In the genomic region with DNA sequence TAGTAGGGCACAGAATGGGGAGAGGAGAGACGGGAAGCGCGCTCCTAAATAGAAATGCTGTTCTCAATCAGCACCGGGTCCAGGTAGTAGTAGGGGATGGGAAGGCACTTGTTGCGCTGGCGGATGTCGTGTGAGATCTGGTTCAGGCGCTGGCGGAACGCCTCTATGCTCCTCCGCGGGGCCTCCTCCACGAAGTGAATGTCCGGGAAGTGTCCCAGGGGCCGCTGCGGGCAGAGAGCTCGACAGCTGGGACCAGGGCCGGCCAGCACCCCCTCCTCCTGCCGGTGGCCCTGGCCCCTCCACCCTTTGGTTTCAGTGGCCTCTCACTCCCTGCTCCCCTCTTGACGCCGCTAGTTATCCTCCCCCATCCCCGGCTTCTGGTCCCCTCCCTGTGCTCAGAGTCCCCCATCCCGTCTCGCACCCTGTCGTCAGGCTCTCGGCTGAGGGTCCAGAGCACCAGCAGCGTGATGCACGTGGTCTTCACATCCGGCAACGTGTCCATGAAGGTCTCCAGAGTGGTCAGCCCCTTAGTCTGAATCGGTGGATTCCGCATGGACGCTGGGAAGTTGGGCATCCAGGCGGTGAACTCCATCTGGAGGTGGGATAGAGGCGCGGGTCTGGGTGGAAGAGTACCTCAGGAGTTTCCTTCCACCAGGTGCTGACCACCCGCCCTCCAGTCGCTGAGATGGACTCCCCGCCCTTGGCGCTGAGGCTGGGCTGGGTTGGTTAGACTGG, we compare ENCODE assay signal across 11 cellular contexts. TPM values are rescaled to one million over a fixed set of nuclear protein-coding genes. Genes with fewer than 3 reads are reported as not detected.
DNase-seq lines count a peak whose midpoint lies in the region; ATAC-seq and TF ChIP-seq lines count a peak whose summit lies in the region.
"Had no signal": no experiment of that assay in that cellular context is flagged by ENCODE, and none has a peak within 500 bp of the region (broad histone marks: within the 10 kb centered on the region; RNA-seq: fewer than 3 reads in every experiment).

No MANE protein-coding gene starts in this region.

- DNase-seq in RWPE1 (ENCODE audit: low spot score) (no peak), mammary epithelial cell (no peak), NCI-H345 treated with DMSO at 0.1 percent for 48 hours (lab: John Stamatoyannopoulos, UW; ENCODE audit: unreplicated experiment) (no peak), NCI-H774 (lab: John Stamatoyannopoulos, UW) (no peak), dorsolateral prefrontal cortex (no peak)
- DNase-seq in naive thymus-derived CD4-positive, alpha-beta T cell, result peak in 7 of 9 donors; percentile 21 to 47 (median 38)
- DNase-seq: GF-D8 had no signal

- H3K9ac ChIP-seq in BLaER1 (no peak overlapping the region), mammary epithelial cell (ENCODE audit: insufficient read depth, low read length) (no peak overlapping the region)

- BruUV-seq in mammary epithelial cell (replicated peaks; lab: Mats Ljungman, UMichigan), result no TSS peak

- H3K36me3 ChIP-seq in BLaER1 (no peaks in the 10 kb centered on the region), mammary epithelial cell (ENCODE audit: insufficient read depth, low read length) (no peaks in the 10 kb centered on the region)
- no peaks in the 10 kb centered on the region for H3K36me3 ChIP-seq in naive thymus-derived CD4-positive, alpha-beta T cell (ENCODE audit: control insufficient read depth in 2 of 3, insufficient read depth in 3 of 3, low read length in 3 of 3)
- H3K36me3 ChIP-seq: WERI-Rb-1 had no signal

- in situ Hi-C loops in mammary epithelial cell (cut with MboI; ENCODE audit: low sequenced_read_pairs in 2 of 2), result loop anchor here (25.0 kb wide), 2 partner anchors 664 to 714 kb away; partner anchors contain the start of genes CCDC42 (in 1 of the 2) and MFSD6L (in 1 of the 2)

- H3K36me3 Mint-ChIP-seq in naive thymus-derived CD4-positive, alpha-beta T cell, result no peaks in the 10 kb centered on the region

- 15% methylated on average over 12 of the region's 40 CpGs for WGBS in mammary epithelial cell (ENCODE audit: low coverage, missing lambda C conversion rate)

- H3K27ac ChIP-seq in BLaER1 (no peak overlapping the region), RWPE1 (peak overlapping the region; percentile 30; the same call in 1 of the 2 replicates), mammary epithelial cell (ENCODE audit: insufficient read depth, low read depth, low read length) (no peak overlapping the region), dorsolateral prefrontal cortex (no peak overlapping the region)
- no peak overlapping the region for H3K27ac ChIP-seq in naive thymus-derived CD4-positive, alpha-beta T cell (ENCODE audit: low read depth, low read length)
- H3K27ac ChIP-seq: skin epidermis, WERI-Rb-1 had no signal

- peaks cover 0 to 1% (median 0%) of the 10 kb centered on the region in 11 donors for H3K9me3 Mint-ChIP-seq in naive thymus-derived CD4-positive, alpha-beta T cell

- H3K4me1 ChIP-seq in BLaER1, result peaks cover 11% of the 10 kb centered on the region
- H3K4me1 ChIP-seq in mammary epithelial cell (ENCODE audit: insufficient read depth, low read length), result peaks cover 15% of the 10 kb centered on the region
- peaks cover 4 to 21% of the 10 kb centered on the region in 2 donors for H3K4me1 ChIP-seq in naive thymus-derived CD4-positive, alpha-beta T cell (ENCODE audit: control insufficient read depth in 2 of 2, insufficient read depth in 2 of 2, low read length in 2 of 2)

- TF ChIP-seq CTCF in RWPE1 (conservative IDR thresholded peaks at IDR 0.05; ENCODE audit: low read depth) (no peak), mammary epithelial cell (conservative IDR thresholded peaks at IDR 0.05 in 1 of 2, IDR thresholded peaks at IDR 0.05 in 1 of 2; ENCODE audit: extremely low read depth in 1 of 2, insufficient read depth in 1 of 2, low read depth in 1 of 2, low read length in 2 of 2) (no peak), dorsolateral prefrontal cortex (IDR thresholded peaks at IDR 0.05 in 54 of 56, conservative IDR thresholded peaks at IDR 0.05 in 2 of 56; ENCODE audit: low read depth in 1 of 56, partially characterized antibody in 56 of 56) (no peak)

- H3K4me1 Mint-ChIP-seq in naive thymus-derived CD4-positive, alpha-beta T cell, result peaks cover 7 to 28% (median 25%) of the 10 kb centered on the region in 7 donors

- peak overlapping the region in 5 of 9 donors; percentile 19 to 63 (median 58) for H3K27ac Mint-ChIP-seq in naive thymus-derived CD4-positive, alpha-beta T cell

- H3K9me3 ChIP-seq in BLaER1 (no peaks in the 10 kb centered on the region), mammary epithelial cell (replicated peaks; ENCODE audit: insufficient read depth, low read length) (no peaks in the 10 kb centered on the region)
- H3K9me3 ChIP-seq in naive thymus-derived CD4-positive, alpha-beta T cell (ENCODE audit: control insufficient read depth in 2 of 3, low read length in 3 of 3), result no peaks in the 10 kb centered on the region

- no peak for ATAC-seq in naive thymus-derived CD4-positive, alpha-beta T cell
- no peak for ATAC-seq in HG03135 (IDR thresholded peaks at IDR 0.05; ENCODE audit: unreplicated experiment)

- POLR2A ChIA-PET in RWPE1 (lab: Yijun Ruan, JAX; ENCODE audit: low non-redundant PET), result interaction anchor here (0.6 kb wide), 1 partner anchor 21 kb away, joined by 5 read pairs; no protein-coding TSS in a partner anchor
- POLR2A ChIA-PET in naive thymus-derived CD4-positive, alpha-beta T cell (lab: Charles Lee), result interaction anchor here (1.7 to 3.0 kb wide), 3 partner anchors 38 to 174 kb away, joined by 3 to 12 read pairs (median 6); partner anchors contain the start of gene ALOXE3

- H4K20me1 ChIP-seq in BLaER1, result peaks cover 16% of the 10 kb centered on the region; the same call in 1 of the 2 replicates
- no peaks in the 10 kb centered on the region for H4K20me1 ChIP-seq in mammary epithelial cell (ENCODE audit: insufficient read depth, low read length)

- H3K4me2 ChIP-seq in BLaER1 (peak overlapping the region; percentile 51), mammary epithelial cell (ENCODE audit: insufficient read depth, low read depth, low read length) (peak overlapping the region; percentile 79)

- H3K27me3 ChIP-seq in BLaER1 (peaks cover 56% of the 10 kb centered on the region), mammary epithelial cell (ENCODE audit: insufficient read depth, low read length) (peaks cover 7% of the 10 kb centered on the region), dorsolateral prefrontal cortex (peaks cover 0 to 70% (median 59%) of the 10 kb centered on the region in 45 donors)
- peaks cover 7 to 9% of the 10 kb centered on the region in 2 donors for H3K27me3 ChIP-seq in naive thymus-derived CD4-positive, alpha-beta T cell (ENCODE audit: control insufficient read depth in 2 of 2, insufficient read depth in 2 of 2, low read length in 2 of 2)

- peak overlapping the region; percentile 80 for H2AFZ ChIP-seq in mammary epithelial cell (ENCODE audit: low read depth, low read length)

- CTCF ChIA-PET in RWPE1 (lab: Yijun Ruan, JAX), result interaction anchor here (0.5 to 2.8 kb wide), 21 partner anchors 8 to 1995 kb away, joined by 3 to 48 read pairs (median 5); partner anchors contain the start of genes ALOX12B and ALOXE3
- CTCF ChIA-PET in mammary epithelial cell (lab: Charles Lee; ENCODE audit: low non-redundant PET), result interaction anchor here (0.5 to 1.7 kb wide), 8 partner anchors 11 to 362 kb away, joined by 3 to 8 read pairs (median 4); partner anchors contain the start of gene ALOXE3
- CTCF ChIA-PET in naive thymus-derived CD4-positive, alpha-beta T cell (lab: Charles Lee), result interaction anchor here (0.5 to 11.6 kb wide), 8 partner anchors 12 to 668 kb away, joined by 3 to 122 read pairs (median 12); partner anchors contain the start of genes ALOXE3 and TMEM107

- dilution Hi-C loops in mammary epithelial cell (cut with HindIII; ENCODE audit: low sequenced_read_pairs), result loop anchor here (5.0 kb wide), 1 partner anchor 39 kb away; no protein-coding TSS in a partner anchor

- peak overlapping the region; percentile 70 to 95 (median 88) for H3K4me3 Mint-ChIP-seq in naive thymus-derived CD4-positive, alpha-beta T cell

- intact Hi-C loops in mammary epithelial cell (cut with micrococcal nuclease), result loop anchor here (5.0 kb wide), 1 partner anchor 149 kb away; no protein-coding TSS in a partner anchor
- intact Hi-C loops in naive thymus-derived CD4-positive, alpha-beta T cell (cut with micrococcal nuclease), result loop anchor here (1.0 to 2.0 kb wide), 5 partner anchors 8 to 45 kb away; partner anchors contain the start of gene ALOXE3 (in 2 of the 2)
- intact Hi-C loops in dorsolateral prefrontal cortex (cut with DNase I), result no loop called here

- no peak overlapping the region for H3K4me3 ChIP-seq in BLaER1
- peak overlapping the region in 1 of 3 experiments; percentile 0 for H3K4me3 ChIP-seq in mammary epithelial cell (replicated peaks in 1 of 3; ENCODE audit: insufficient read depth in 1 of 3, low read depth in 2 of 3, low read length in 3 of 3)
- peak overlapping the region; percentile 49 for H3K4me3 ChIP-seq in naive thymus-derived CD4-positive, alpha-beta T cell (ENCODE audit: low read length)
- H3K4me3 ChIP-seq in dorsolateral prefrontal cortex, result peak overlapping the region in 15 of 59 donors; percentile 2 to 44 (median 22)

- H3K79me2 ChIP-seq in mammary epithelial cell (ENCODE audit: insufficient read depth, low read length), result no peaks in the 10 kb centered on the region

- H3K27me3 Mint-ChIP-seq in naive thymus-derived CD4-positive, alpha-beta T cell, result peaks cover 20 to 65% (median 29%) of the 10 kb centered on the region in 5 donors

RNA-seq across cellular contexts. Expression of gene ALOX12B, which starts 14.6 kb away (rescaled TPM):
- total RNA-seq in mammary epithelial cell (1 to 10 TPM in 1 of 2 donors, under 1 TPM in 1; 0.33 to 1.2 TPM), dorsolateral prefrontal cortex (1 to 10 TPM in 108 of 120 experiments, under 1 TPM in 5, not detected in 7; 0.56 to 8.3 (median 3.2) TPM)
- 0.22 TPM for polyA plus RNA-seq in mammary epithelial cell
- 6.0 TPM for polyA minus RNA-seq in mammary epithelial cell
- total RNA-seq in naive thymus-derived CD4-positive, alpha-beta T cell, result 1 to 10 TPM in 2 of 5 experiments, under 1 TPM in 3; 0.44 to 1.1 (median 0.94) TPM
- polyA plus RNA-seq in naive thymus-derived CD4-positive, alpha-beta T cell, result 1 to 10 TPM in 1 of 2 donors, under 1 TPM in 1; 0.78 to 1.0 TPM

RNA-seq across cellular contexts. Expression of gene ALOX15B, which starts 34.0 kb away (rescaled TPM):
- total RNA-seq in mammary epithelial cell (10 to 100 TPM; 43.5 to 45.3 TPM), dorsolateral prefrontal cortex (1 to 10 TPM in 90 of 120 experiments, under 1 TPM in 29, not detected in 1; 0.29 to 6.8 (median 2.0) TPM)
- polyA plus RNA-seq in mammary epithelial cell, result 83.5 TPM
- polyA minus RNA-seq in mammary epithelial cell, result 66.6 TPM
- under 1 TPM in 1 of 5 experiments, not detected in 4; 0.61 TPM for total RNA-seq in naive thymus-derived CD4-positive, alpha-beta T cell
- polyA plus RNA-seq in naive thymus-derived CD4-positive, alpha-beta T cell, result not detected

RNA-seq across cellular contexts. Expression of gene ALOXE3, which starts 45.4 kb away (rescaled TPM):
- total RNA-seq in mammary epithelial cell (10 to 100 TPM in 1 of 2 donors, 1 to 10 TPM in 1; 3.8 to 27.6 TPM), dorsolateral prefrontal cortex (1 to 10 TPM in 110 of 120 experiments, under 1 TPM in 10; 0.39 to 6.5 (median 2.0) TPM)
- 9.2 TPM for polyA plus RNA-seq in mammary epithelial cell
- 5.9 TPM for polyA minus RNA-seq in mammary epithelial cell
- total RNA-seq in naive thymus-derived CD4-positive, alpha-beta T cell, result 1 to 10 TPM in 1 of 5 experiments, under 1 TPM in 3, not detected in 1; 0.22 to 1.6 (median 0.75) TPM
- 1 to 10 TPM in 1 of 2 donors, under 1 TPM in 1; 0.11 to 1.6 TPM for polyA plus RNA-seq in naive thymus-derived CD4-positive, alpha-beta T cell

RNA-seq across cellular contexts. Expression of gene HES7, which starts 51.0 kb away (rescaled TPM):
- 1 to 10 TPM in 1 of 2 donors, under 1 TPM in 1; 0.33 to 1.9 TPM for total RNA-seq in mammary epithelial cell
- 0.34 TPM for polyA plus RNA-seq in mammary epithelial cell
- polyA minus RNA-seq in mammary epithelial cell, result not detected
- under 1 TPM; 0.22 to 0.98 (median 0.41) TPM for total RNA-seq in naive thymus-derived CD4-positive, alpha-beta T cell
- not detected for polyA plus RNA-seq in naive thymus-derived CD4-positive, alpha-beta T cell
- 1 to 10 TPM in 88 of 120 experiments, under 1 TPM in 29, not detected in 3; 0.28 to 5.9 (median 1.7) TPM for total RNA-seq in dorsolateral prefrontal cortex

Comparison
In these comparisons a context has a peak if more than half of its experiments do, and no peak if none do; other contexts are left out.
1. DNase-seq: peak in naive thymus-derived CD4-positive, alpha-beta T cell (7 of 9); none in RWPE1 (single experiment), mammary epithelial cell (single experiment), NCI-H345 treated with DMSO at 0.1 percent for 48 hours (single experiment), NCI-H774 (single experiment) and dorsolateral prefrontal cortex (0 of 10).
2. RNA of gene ALOX15B, which starts 34.0 kb away (total RNA-seq): 43.5 to 45.3 TPM in mammary epithelial cell; 0.29 to 6.8 TPM in dorsolateral prefrontal cortex and 0.61 TPM in naive thymus-derived CD4-positive, alpha-beta T cell; every median in the first group is over 4 times any median in the second.
3. intact Hi-C loops: an anchor here in mammary epithelial cell (5.0 kb wide) and naive thymus-derived CD4-positive, alpha-beta T cell (1.0 to 2.0 kb wide); none called in dorsolateral prefrontal cortex.